In the genomic region with DNA sequence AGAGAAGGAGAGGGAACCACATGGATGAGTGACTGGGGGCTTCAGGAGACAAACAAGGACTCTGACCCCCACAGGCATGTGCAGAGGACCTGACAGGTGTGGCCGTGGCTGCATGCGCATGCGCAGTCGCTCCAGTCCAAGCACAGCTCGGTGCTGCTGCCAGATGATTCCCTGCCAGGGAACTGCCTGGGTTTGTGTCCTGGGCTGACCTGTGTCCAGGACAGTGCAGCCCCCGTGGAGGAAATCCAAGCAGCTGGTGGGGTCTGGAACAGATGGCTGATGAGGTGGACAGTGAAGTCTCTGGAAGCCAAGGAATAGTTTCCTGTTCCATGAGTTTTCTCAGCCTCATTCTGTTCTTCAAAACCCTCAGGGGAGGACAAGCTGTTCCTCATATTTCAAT, we compare ENCODE assay signal across 1 cellular context.
TF ChIP-seq lines count a peak whose summit lies in the region.

No MANE protein-coding gene starts in this region.

TF ChIP-seq in endothelial cell of umbilical vein, 7 proteins besides CTCF, POLR2A, EP300 and RAD21:
- TF ChIP-seq, protein P1, sequence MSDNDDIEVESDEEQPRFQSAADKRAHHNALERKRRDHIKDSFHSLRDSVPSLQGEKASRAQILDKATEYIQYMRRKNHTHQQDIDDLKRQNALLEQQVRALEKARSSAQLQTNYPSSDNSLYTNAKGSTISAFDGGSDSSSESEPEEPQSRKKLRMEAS (IDR thresholded peaks at IDR 0.05; ENCODE audit: insufficient read depth, insufficient read length): no peak
- no peak for TF ChIP-seq JUN (IDR thresholded peaks at IDR 0.05; ENCODE audit: borderline replicate concordance, insufficient read depth, insufficient read length, low read depth)
- no peak for TF ChIP-seq POLR2AphosphoS5 (IDR thresholded peaks at IDR 0.05; ENCODE audit: insufficient read depth, low read depth, low read length)
- no peak for TF ChIP-seq EZH2 (IDR thresholded peaks at IDR 0.05; ENCODE audit: borderline replicate concordance, low read depth, low read length, severe bottlenecking)
- TF ChIP-seq MYC (IDR thresholded peaks at IDR 0.05; ENCODE audit: low read depth, low read length): no peak
- TF ChIP-seq GATA2 (IDR thresholded peaks at IDR 0.05; ENCODE audit: insufficient read depth, insufficient read length, low read depth, low read length): no peak
- TF ChIP-seq FOS (IDR thresholded peaks at IDR 0.05; ENCODE audit: borderline replicate concordance, insufficient read depth, low read length): no peak
